In the genomic region with DNA sequence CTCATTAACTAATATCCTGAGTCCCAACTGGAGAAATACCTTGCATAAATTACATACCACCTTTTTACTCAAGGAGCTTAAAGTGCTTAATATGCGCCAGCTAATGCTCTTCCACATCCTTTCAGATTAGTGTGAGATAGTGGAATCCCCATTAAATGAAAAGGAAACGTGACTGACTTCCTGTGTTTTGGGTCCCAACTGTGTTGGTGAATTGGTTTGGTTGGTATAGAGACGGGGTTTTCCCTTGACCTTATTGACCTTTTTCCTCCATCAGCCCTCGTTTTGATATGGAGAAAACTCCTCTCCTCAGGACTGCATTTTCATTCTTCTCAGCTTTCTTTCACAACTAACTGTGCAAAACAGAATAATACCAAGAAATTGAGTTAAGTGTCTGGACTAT, we compare ENCODE assay signal across 1 cellular context.
TF ChIP-seq lines count a peak whose summit lies in the region.

No MANE protein-coding gene starts in this region.

TF ChIP-seq in GM23338, 12 proteins besides CTCF, POLR2A, EP300 and RAD21 (continued from another document):
- TF ChIP-seq, protein P1, sequence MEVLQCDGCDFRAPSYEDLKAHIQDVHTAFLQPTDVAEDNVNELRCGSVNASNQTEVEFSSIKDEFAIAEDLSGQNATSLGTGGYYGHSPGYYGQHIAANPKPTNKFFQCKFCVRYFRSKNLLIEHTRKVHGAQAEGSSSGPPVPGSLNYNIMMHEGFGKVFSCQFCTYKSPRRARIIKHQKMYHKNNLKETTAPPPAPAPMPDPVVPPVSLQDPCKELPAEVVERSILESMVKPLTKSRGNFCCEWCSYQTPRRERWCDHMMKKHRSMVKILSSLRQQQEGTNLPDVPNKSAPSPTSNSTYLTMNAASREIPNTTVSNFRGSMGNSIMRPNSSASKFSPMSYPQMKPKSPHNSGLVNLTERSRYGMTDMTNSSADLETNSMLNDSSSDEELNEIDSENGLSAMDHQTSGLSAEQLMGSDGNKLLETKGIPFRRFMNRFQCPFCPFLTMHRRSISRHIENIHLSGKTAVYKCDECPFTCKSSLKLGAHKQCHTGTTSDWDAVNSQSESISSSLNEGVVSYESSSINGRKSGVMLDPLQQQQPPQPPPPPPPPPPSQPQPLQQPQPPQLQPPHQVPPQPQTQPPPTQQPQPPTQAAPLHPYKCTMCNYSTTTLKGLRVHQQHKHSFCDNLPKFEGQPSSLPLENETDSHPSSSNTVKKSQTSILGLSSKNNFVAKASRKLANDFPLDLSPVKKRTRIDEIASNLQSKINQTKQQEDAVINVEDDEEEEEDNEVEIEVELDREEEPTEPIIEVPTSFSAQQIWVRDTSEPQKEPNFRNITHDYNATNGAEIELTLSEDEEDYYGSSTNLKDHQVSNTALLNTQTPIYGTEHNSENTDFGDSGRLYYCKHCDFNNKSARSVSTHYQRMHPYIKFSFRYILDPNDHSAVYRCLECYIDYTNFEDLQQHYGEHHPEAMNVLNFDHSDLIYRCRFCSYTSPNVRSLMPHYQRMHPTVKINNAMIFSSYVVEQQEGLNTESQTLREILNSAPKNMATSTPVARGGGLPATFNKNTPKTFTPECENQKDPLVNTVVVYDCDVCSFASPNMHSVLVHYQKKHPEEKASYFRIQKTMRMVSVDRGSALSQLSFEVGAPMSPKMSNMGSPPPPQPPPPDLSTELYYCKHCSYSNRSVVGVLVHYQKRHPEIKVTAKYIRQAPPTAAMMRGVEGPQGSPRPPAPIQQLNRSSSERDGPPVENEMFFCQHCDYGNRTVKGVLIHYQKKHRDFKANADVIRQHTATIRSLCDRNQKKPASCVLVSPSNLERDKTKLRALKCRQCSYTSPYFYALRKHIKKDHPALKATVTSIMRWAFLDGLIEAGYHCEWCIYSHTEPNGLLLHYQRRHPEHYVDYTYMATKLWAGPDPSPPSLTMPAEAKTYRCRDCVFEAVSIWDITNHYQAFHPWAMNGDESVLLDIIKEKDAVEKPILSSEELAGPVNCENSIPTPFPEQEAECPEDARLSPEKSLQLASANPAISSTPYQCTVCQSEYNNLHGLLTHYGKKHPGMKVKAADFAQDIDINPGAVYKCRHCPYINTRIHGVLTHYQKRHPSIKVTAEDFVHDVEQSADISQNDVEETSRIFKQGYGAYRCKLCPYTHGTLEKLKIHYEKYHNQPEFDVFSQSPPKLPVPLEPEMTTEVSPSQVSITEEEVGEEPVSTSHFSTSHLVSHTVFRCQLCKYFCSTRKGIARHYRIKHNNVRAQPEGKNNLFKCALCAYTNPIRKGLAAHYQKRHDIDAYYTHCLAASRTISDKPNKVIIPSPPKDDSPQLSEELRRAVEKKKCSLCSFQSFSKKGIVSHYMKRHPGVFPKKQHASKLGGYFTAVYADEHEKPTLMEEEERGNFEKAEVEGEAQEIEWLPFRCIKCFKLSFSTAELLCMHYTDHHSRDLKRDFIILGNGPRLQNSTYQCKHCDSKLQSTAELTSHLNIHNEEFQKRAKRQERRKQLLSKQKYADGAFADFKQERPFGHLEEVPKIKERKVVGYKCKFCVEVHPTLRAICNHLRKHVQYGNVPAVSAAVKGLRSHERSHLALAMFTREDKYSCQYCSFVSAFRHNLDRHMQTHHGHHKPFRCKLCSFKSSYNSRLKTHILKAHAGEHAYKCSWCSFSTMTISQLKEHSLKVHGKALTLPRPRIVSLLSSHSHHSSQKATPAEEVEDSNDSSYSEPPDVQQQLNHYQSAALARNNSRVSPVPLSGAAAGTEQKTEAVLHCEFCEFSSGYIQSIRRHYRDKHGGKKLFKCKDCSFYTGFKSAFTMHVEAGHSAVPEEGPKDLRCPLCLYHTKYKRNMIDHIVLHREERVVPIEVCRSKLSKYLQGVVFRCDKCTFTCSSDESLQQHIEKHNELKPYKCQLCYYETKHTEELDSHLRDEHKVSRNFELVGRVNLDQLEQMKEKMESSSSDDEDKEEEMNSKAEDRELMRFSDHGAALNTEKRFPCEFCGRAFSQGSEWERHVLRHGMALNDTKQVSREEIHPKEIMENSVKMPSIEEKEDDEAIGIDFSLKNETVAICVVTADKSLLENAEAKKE (CRISPR knock-in tag; IDR thresholded peaks at IDR 0.05) = no peak
- no peak for TF ChIP-seq EZH2phosphoT487 (IDR thresholded peaks at IDR 0.05; ENCODE audit: unreplicated experiment)
- TF ChIP-seq STAT1 (IDR thresholded peaks at IDR 0.05; ENCODE audit: unreplicated experiment) = no peak
- no peak for TF ChIP-seq EZH2 (IDR thresholded peaks at IDR 0.05; ENCODE audit: low read depth, unreplicated experiment)
- no peak for TF ChIP-seq JUNB (IDR thresholded peaks at IDR 0.05; ENCODE audit: unreplicated experiment)
